ENCODE assay signal across 1 cellular context in the genomic region with DNA sequence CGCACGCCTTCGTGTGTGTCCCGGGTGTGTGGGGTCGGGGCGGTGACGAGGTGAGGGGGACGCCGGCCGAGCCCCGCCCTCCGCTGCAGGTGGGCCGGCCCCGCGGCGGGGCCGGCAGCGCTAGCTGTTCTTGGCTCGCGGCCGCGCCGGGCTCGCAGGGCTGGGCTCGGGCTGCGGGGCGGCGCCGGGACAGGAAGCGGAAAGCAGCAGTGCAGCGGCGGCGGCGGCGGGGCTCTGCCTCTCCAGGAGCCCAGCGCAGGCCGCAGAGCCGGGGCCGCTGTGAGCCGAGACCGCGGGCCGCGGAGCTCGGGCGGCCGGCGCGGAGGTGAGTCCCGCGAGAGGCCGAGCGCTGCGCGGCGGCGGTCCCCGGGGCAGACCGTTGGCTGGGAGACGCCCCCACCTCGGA.
TF ChIP-seq lines count a peak whose summit lies in the region.

VANGL1 (plus strand) TSS at position 209 of the 406 bp plus-strand sequence. CDS start 9,444 bp downstream, outside the sequence.

TF ChIP-seq in HepG2, 621 proteins besides CTCF, POLR2A, EP300 and RAD21 (continued from another document and continues in another):
- TF ChIP-seq ZNF280D (CRISPR knock-in tag; IDR thresholded peaks at IDR 0.05) = no peak
- no peak for TF ChIP-seq EHMT2 (IDR thresholded peaks at IDR 0.05; ENCODE audit: borderline replicate concordance, low read depth, low read length)
- peak; percentile 17 for TF ChIP-seq SKI (IDR thresholded peaks at IDR 0.05; ENCODE audit: partially characterized antibody)
- TF ChIP-seq HMG20B (CRISPR knock-in tag; conservative IDR thresholded peaks at IDR 0.05) = no peak
- TF ChIP-seq, protein P1, sequence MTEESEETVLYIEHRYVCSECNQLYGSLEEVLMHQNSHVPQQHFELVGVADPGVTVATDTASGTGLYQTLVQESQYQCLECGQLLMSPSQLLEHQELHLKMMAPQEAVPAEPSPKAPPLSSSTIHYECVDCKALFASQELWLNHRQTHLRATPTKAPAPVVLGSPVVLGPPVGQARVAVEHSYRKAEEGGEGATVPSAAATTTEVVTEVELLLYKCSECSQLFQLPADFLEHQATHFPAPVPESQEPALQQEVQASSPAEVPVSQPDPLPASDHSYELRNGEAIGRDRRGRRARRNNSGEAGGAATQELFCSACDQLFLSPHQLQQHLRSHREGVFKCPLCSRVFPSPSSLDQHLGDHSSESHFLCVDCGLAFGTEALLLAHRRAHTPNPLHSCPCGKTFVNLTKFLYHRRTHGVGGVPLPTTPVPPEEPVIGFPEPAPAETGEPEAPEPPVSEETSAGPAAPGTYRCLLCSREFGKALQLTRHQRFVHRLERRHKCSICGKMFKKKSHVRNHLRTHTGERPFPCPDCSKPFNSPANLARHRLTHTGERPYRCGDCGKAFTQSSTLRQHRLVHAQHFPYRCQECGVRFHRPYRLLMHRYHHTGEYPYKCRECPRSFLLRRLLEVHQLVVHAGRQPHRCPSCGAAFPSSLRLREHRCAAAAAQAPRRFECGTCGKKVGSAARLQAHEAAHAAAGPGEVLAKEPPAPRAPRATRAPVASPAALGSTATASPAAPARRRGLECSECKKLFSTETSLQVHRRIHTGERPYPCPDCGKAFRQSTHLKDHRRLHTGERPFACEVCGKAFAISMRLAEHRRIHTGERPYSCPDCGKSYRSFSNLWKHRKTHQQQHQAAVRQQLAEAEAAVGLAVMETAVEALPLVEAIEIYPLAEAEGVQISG (CRISPR knock-in tag; IDR thresholded peaks at IDR 0.05) = peak; percentile 37; the same call in 1 of the 2 replicates
- TF ChIP-seq SIX4 (CRISPR knock-in tag; IDR thresholded peaks at IDR 0.05) = no peak
- no peak for TF ChIP-seq HDAC2 (CRISPR knock-in tag; IDR thresholded peaks at IDR 0.05)
- no peak for TF ChIP-seq NFRKB (IDR thresholded peaks at IDR 0.05)
- TF ChIP-seq, protein P2, sequence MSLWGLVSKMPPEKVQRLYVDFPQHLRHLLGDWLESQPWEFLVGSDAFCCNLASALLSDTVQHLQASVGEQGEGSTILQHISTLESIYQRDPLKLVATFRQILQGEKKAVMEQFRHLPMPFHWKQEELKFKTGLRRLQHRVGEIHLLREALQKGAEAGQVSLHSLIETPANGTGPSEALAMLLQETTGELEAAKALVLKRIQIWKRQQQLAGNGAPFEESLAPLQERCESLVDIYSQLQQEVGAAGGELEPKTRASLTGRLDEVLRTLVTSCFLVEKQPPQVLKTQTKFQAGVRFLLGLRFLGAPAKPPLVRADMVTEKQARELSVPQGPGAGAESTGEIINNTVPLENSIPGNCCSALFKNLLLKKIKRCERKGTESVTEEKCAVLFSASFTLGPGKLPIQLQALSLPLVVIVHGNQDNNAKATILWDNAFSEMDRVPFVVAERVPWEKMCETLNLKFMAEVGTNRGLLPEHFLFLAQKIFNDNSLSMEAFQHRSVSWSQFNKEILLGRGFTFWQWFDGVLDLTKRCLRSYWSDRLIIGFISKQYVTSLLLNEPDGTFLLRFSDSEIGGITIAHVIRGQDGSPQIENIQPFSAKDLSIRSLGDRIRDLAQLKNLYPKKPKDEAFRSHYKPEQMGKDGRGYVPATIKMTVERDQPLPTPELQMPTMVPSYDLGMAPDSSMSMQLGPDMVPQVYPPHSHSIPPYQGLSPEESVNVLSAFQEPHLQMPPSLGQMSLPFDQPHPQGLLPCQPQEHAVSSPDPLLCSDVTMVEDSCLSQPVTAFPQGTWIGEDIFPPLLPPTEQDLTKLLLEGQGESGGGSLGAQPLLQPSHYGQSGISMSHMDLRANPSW (CRISPR knock-in tag; IDR thresholded peaks at IDR 0.05; ENCODE audit: borderline replicate concordance) = no peak
- peak; percentile 9; the same call in 1 of the 2 replicates for TF ChIP-seq SAP130 (CRISPR knock-in tag; IDR thresholded peaks at IDR 0.05; ENCODE audit: low read depth)
- no peak for TF ChIP-seq ZFP36L1 (CRISPR knock-in tag; IDR thresholded peaks at IDR 0.05)
- no peak for TF ChIP-seq ZNF660 (CRISPR knock-in tag; IDR thresholded peaks at IDR 0.05; ENCODE audit: borderline replicate concordance, low read depth)
- no peak for TF ChIP-seq PHF5A (CRISPR knock-in tag; IDR thresholded peaks at IDR 0.05; ENCODE audit: low read depth, unreplicated experiment)
- no peak for TF ChIP-seq CREB3 (CRISPR knock-in tag; IDR thresholded peaks at IDR 0.05)
- no peak for TF ChIP-seq CBX5 (CRISPR knock-in tag; IDR thresholded peaks at IDR 0.05; ENCODE audit: borderline replicate concordance)
- TF ChIP-seq FOXC1 (CRISPR knock-in tag; IDR thresholded peaks at IDR 0.05; ENCODE audit: borderline replicate concordance) = no peak
- no peak for TF ChIP-seq ZFP82 (CRISPR knock-in tag; IDR thresholded peaks at IDR 0.05; ENCODE audit: borderline replicate concordance)
- TF ChIP-seq, protein P3, sequence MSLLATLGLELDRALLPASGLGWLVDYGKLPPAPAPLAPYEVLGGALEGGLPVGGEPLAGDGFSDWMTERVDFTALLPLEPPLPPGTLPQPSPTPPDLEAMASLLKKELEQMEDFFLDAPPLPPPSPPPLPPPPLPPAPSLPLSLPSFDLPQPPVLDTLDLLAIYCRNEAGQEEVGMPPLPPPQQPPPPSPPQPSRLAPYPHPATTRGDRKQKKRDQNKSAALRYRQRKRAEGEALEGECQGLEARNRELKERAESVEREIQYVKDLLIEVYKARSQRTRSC (CRISPR knock-in tag; IDR thresholded peaks at IDR 0.05; ENCODE audit: low read depth) = 0 out of 2 replicates have a peak, but pooled peaks have one; percentile 16
- no peak for TF ChIP-seq NCOA2 (CRISPR knock-in tag; IDR thresholded peaks at IDR 0.05)
- TF ChIP-seq ZNF737 (CRISPR knock-in tag; IDR thresholded peaks at IDR 0.05; ENCODE audit: borderline replicate concordance) = no peak
- no peak for TF ChIP-seq RBAK (CRISPR knock-in tag; IDR thresholded peaks at IDR 0.05)
- no peak for TF ChIP-seq ZNF639 (CRISPR knock-in tag; conservative IDR thresholded peaks at IDR 0.05)
- TF ChIP-seq ZNF781 (CRISPR knock-in tag; IDR thresholded peaks at IDR 0.05; ENCODE audit: borderline replicate concordance, not compliant biosample characterization) = no peak
- TF ChIP-seq ZNF350 (CRISPR knock-in tag; IDR thresholded peaks at IDR 0.05; ENCODE audit: borderline replicate concordance, low read depth) = no peak
- TF ChIP-seq TAF1 (CRISPR knock-in tag; IDR thresholded peaks at IDR 0.05) = no peak
- TF ChIP-seq ZNF441 (CRISPR knock-in tag; IDR thresholded peaks at IDR 0.05; ENCODE audit: borderline replicate concordance) = no peak
- no peak for TF ChIP-seq PITX1 (CRISPR knock-in tag; IDR thresholded peaks at IDR 0.05)
- TF ChIP-seq, protein P4, sequence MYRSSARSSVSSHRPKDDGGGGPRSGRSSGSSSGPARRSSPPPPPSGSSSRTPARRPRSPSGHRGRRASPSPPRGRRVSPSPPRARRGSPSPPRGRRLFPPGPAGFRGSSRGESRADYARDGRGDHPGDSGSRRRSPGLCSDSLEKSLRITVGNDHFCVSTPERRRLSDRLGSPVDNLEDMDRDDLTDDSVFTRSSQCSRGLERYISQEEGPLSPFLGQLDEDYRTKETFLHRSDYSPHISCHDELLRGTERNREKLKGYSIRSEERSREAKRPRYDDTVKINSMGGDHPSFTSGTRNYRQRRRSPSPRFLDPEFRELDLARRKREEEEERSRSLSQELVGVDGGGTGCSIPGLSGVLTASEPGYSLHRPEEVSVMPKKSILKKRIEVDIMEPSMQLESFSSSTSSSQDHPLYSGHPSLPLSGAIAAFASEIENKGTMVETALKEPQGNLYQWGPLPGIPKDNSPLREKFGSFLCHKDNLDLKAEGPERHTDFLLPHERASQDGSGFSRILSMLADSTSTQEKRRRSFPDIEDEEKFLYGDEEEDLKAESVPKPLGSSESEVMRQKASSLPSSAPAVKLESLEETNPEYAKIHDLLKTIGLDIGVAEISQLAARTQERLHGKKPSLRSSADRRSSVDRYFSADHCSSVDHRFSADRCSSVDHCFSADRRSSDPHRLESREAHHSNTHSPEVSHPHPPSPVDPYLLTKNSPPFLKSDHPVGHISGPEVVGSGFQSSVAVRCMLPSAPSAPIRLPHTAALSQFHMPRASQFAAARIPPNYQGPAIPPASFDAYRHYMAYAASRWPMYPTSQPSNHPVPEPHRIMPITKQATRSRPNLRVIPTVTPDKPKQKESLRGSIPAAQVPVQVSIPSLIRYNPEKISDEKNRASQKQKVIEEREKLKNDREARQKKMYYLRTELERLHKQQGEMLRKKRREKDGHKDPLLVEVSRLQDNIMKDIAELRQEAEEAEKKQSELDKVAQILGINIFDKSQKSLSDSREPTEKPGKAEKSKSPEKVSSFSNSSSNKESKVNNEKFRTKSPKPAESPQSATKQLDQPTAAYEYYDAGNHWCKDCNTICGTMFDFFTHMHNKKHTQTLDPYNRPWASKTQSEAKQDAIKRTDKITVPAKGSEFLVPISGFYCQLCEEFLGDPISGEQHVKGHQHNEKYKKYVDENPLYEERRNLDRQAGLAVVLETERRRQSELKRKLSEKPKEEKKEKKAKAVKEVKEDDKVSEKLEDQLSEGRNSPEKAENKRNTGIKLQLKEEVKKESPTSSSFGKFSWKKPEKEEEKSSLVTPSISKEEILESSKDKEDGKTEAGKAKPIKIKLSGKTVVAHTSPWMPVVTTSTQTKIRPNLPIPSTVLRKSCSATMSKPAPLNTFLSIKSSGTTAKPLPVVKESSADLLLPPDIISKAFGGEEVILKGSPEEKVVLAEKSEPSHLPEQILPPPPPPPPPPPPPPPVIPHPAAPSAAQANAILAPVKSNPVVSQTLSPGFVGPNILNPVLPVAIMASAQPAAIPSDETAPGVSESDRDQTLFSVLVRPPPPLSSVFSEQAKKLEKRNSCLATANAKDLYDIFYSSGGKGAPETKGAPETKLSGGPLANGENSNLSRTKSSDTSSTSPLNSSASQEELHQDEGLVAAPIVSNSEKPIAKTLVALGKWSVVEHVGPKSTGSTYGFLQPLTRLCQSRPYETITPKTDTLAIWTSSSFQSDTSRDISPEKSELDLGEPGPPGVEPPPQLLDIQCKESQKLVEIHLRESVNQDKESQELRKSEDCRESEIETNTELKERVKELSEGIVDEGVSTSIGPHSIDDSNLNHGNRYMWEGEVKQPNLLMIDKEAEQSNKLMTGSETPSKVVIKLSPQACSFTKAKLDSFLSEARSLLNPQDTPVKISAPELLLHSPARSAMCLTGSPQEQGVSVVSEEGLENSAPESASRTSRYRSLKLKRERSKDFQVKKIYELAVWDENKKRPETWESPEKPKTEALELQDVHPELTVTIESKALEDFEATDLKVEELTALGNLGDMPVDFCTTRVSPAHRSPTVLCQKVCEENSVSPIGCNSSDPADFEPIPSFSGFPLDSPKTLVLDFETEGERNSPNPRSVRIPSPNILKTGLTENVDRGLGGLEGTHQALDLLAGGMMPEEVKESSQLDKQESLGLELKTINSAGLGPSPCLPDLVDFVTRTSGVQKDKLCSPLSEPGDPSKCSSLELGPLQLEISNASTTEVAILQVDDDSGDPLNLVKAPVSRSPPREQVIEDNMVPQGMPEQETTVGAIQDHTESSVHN (CRISPR knock-in tag; IDR thresholded peaks at IDR 0.05) = no peak
- TF ChIP-seq PAX8 (CRISPR knock-in tag; IDR thresholded peaks at IDR 0.05; ENCODE audit: borderline replicate concordance) = no peak
- TF ChIP-seq ZMYM4 (CRISPR knock-in tag; IDR thresholded peaks at IDR 0.05) = 0 out of 2 replicates have a peak, but pooled peaks have one; percentile 25
- TF ChIP-seq RBFOX2 (IDR thresholded peaks at IDR 0.05; ENCODE audit: low read depth, low read length) = no peak
- TF ChIP-seq ZNF782 (CRISPR knock-in tag; IDR thresholded peaks at IDR 0.05; ENCODE audit: borderline replicate concordance) = no peak
- peak; percentile 67 for TF ChIP-seq GABPA (IDR thresholded peaks at IDR 0.05; ENCODE audit: low read depth, low read length)
- no peak for TF ChIP-seq GABPA (CRISPR knock-in tag; IDR thresholded peaks at IDR 0.05; ENCODE audit: low read depth)
- no peak for TF ChIP-seq CC2D1A (CRISPR knock-in tag; IDR thresholded peaks at IDR 0.05)
- TF ChIP-seq, protein P5, sequence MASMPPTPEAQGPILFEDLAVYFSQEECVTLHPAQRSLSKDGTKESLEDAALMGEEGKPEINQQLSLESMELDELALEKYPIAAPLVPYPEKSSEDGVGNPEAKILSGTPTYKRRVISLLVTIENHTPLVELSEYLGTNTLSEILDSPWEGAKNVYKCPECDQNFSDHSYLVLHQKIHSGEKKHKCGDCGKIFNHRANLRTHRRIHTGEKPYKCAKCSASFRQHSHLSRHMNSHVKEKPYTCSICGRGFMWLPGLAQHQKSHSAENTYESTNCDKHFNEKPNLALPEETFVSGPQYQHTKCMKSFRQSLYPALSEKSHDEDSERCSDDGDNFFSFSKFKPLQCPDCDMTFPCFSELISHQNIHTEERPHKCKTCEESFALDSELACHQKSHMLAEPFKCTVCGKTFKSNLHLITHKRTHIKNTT (CRISPR knock-in tag; IDR thresholded peaks at IDR 0.05) = no peak
